14 cellular contexts compared by ENCODE assay signal in genomic region chr12:68454855-68455254, GRCh38.
A peak's percentile ranks its signal among the peaks of the same experiment; 100 is the strongest.
DNase-seq lines count a peak whose midpoint lies in the region; ATAC-seq and TF ChIP-seq lines count a peak whose summit lies in the region.
"Had no signal": no experiment of that assay in that cellular context is flagged by ENCODE, and none has a peak within 500 bp of the region (broad histone marks: within the 10 kb centered on the region; RNA-seq: fewer than 3 reads in every experiment).

No MANE protein-coding gene starts in this region.

- peak overlapping the region; percentile 79 for H3K27ac Mint-ChIP-seq in activated T-cell treated with anti-CD3 and anti-CD28 coated beads, Interleukin-2, amount 50 U/mL, for 24 hours
- H3K27ac Mint-ChIP-seq in activated naive CD8-positive, alpha-beta T cell treated with anti-CD3 and anti-CD28 coated beads, Interleukin-2, amount 10 ng/mL, durations not matched to agents 7 days and 5 days = peak overlapping the region; percentile 82

- no peak for TF ChIP-seq CTCF in spleen (IDR thresholded peaks at IDR 0.05 in 8 of 11, conservative IDR thresholded peaks at IDR 0.05 in 3 of 11)

- no peaks in the 10 kb centered on the region for H3K27me3 Mint-ChIP-seq in activated T-cell treated with anti-CD3 and anti-CD28 coated beads, Interleukin-2, amount 50 U/mL, for 24 hours
- H3K27me3 Mint-ChIP-seq in activated naive CD8-positive, alpha-beta T cell treated with anti-CD3 and anti-CD28 coated beads, Interleukin-2, amount 10 ng/mL, durations not matched to agents 7 days and 5 days = no peaks in the 10 kb centered on the region

- H3K9me3 ChIP-seq in spleen = no peaks in the 10 kb centered on the region
- H3K9me3 ChIP-seq: pancreas had no signal

- H3K4me3 ChIP-seq in spleen = no peak overlapping the region
- H3K4me3 ChIP-seq: pancreas had no signal

- peaks cover 73% of the 10 kb centered on the region for H3K4me1 Mint-ChIP-seq in activated T-cell treated with anti-CD3 and anti-CD28 coated beads, Interleukin-2, amount 50 U/mL, for 24 hours (ENCODE audit: low read depth)
- peaks cover 62% of the 10 kb centered on the region for H3K4me1 Mint-ChIP-seq in activated naive CD8-positive, alpha-beta T cell treated with anti-CD3 and anti-CD28 coated beads, Interleukin-2, amount 10 ng/mL, durations not matched to agents 7 days and 5 days

- DNase-seq in activated T-cell treated with anti-CD3 and anti-CD28 coated beads, Interleukin-2, amount 50 U/mL, for 24 hours = no peak
- no peak for DNase-seq in activated T-cell treated with anti-CD3 and anti-CD28 coated beads for 4 hours
- DNase-seq in NCI-H510A (lab: John Stamatoyannopoulos, UW) = peak; percentile 12
- DNase-seq in activated naive CD8-positive, alpha-beta T cell treated with anti-CD3 and anti-CD28 coated beads, Interleukin-2, amount 10 ng/mL, durations not matched to agents 7 days and 5 days = no peak
- DNase-seq in spleen = no peak
- no peak for DNase-seq in foreskin melanocyte
- DNase-seq in OCI-M2 (lab: John Stamatoyannopoulos, UW; ENCODE audit: unreplicated experiment) = no peak
- DNase-seq: activated effector memory CD4-positive, alpha-beta T cell treated with anti-CD3 and anti-CD28 coated beads, Interleukin-2, amount 50 U/mL, for 16 hours; foreskin fibroblast; GDM1; NCI-H1092 treated with DMSO at 0.1 percent for 48 hours; pancreas; stimulated activated CD4-positive, alpha-beta T cell treated with anti-CD3 and anti-CD28 coated beads, Interleukin-2, amount 100 ng/mL, for 48 hours had no signal

- 25 to 47% (median 42%) methylated on average over 3 of the region's 3 CpGs for WGBS in spleen, 5 donors

- no peaks in the 10 kb centered on the region for H3K36me3 Mint-ChIP-seq in activated T-cell treated with anti-CD3 and anti-CD28 coated beads, Interleukin-2, amount 50 U/mL, for 24 hours (ENCODE audit: low read depth)
- peaks cover 4% of the 10 kb centered on the region for H3K36me3 Mint-ChIP-seq in activated naive CD8-positive, alpha-beta T cell treated with anti-CD3 and anti-CD28 coated beads, Interleukin-2, amount 10 ng/mL, durations not matched to agents 7 days and 5 days

- peak overlapping the region in 5 of 8 donors; percentile 44 to 74 (median 55) for H3K27ac ChIP-seq in spleen
- H3K27ac ChIP-seq: pancreas had no signal

- no peaks in the 10 kb centered on the region for H3K36me3 ChIP-seq in spleen
- H3K36me3 ChIP-seq: pancreas had no signal

- peaks cover 27 to 66% (median 59%) of the 10 kb centered on the region in 6 donors for H3K4me1 ChIP-seq in spleen

- H3K9me3 Mint-ChIP-seq in activated T-cell treated with anti-CD3 and anti-CD28 coated beads, Interleukin-2, amount 50 U/mL, for 24 hours = peaks cover 2% of the 10 kb centered on the region
- no peaks in the 10 kb centered on the region for H3K9me3 Mint-ChIP-seq in activated naive CD8-positive, alpha-beta T cell treated with anti-CD3 and anti-CD28 coated beads, Interleukin-2, amount 10 ng/mL, durations not matched to agents 7 days and 5 days

- intact Hi-C loops in spleen (cut with DNase I; ENCODE audit: low total_unique reads) = no loop called here

- ATAC-seq in activated naive CD8-positive, alpha-beta T cell treated with anti-CD3 and anti-CD28 coated beads, Interleukin-2, amount 10 ng/mL, durations not matched to agents 7 days and 5 days (ENCODE audit: low read depth) = no peak
- no peak for ATAC-seq in GM19463 (IDR thresholded peaks at IDR 0.05; ENCODE audit: unreplicated experiment)
- ATAC-seq: pancreas had no signal

- no peaks in the 10 kb centered on the region for H3K27me3 ChIP-seq in spleen (replicated peaks in 1 of 7)
- H3K27me3 ChIP-seq: pancreas had no signal

- POLR2A ChIA-PET in activated naive CD8-positive, alpha-beta T cell treated with anti-CD3 and anti-CD28 coated beads, Interleukin-2, amount 10 ng/mL, durations not matched to agents 7 days and 5 days (lab: Charles Lee) = interaction anchor here (3.2 kb wide), 1 partner anchor 156 kb away, joined by 16 read pairs; the partner anchor contains the start of gene RAP1B

- no peak overlapping the region for H3K4me3 Mint-ChIP-seq in activated T-cell treated with anti-CD3 and anti-CD28 coated beads, Interleukin-2, amount 50 U/mL, for 24 hours
- H3K4me3 Mint-ChIP-seq in activated naive CD8-positive, alpha-beta T cell treated with anti-CD3 and anti-CD28 coated beads, Interleukin-2, amount 10 ng/mL, durations not matched to agents 7 days and 5 days = peak overlapping the region; percentile 59

- no peak for TF ChIP-seq POLR2A in spleen (IDR thresholded peaks at IDR 0.05)
